Comparison of ENCODE assay signal across 1 cellular context in the genomic region with DNA sequence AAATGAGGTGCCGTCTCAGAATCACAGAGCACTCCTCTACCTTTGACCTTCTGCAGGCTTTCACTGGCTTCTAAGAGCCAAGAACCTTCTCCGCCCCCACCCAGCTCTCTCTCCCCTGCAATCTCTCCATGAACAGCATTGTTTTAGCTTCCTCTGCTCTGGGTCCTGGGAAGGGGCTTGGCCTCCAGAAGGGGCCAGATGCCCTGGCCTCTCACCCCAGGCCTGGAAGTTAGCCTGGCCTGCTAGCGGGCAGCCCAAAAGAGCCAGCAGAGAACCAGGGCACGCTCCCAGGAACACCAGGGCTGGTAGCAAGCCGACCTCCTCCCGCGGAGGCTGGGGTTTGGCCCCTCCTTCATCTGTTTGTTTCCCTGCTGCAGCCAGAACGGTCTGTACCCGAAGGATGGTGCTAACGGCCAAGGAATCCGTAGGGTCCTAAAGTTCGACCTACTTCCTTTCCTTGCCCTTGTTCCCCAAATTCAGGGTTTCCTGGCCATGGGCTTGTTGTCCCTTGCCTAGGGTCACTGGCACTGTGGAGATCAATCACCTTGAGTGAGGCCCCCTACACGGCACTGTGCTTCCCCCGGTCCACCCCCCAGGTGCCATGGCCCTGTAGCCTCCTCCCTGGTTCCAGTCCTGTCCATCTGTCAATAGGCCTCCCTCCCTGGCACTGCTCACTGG.
TF ChIP-seq lines count a peak whose summit lies in the region.

No MANE protein-coding gene starts in this region.

TF ChIP-seq in HepG2, 621 proteins besides CTCF, POLR2A, EP300 and RAD21 (continued from another document and continues in another):
- TF ChIP-seq, protein P1, sequence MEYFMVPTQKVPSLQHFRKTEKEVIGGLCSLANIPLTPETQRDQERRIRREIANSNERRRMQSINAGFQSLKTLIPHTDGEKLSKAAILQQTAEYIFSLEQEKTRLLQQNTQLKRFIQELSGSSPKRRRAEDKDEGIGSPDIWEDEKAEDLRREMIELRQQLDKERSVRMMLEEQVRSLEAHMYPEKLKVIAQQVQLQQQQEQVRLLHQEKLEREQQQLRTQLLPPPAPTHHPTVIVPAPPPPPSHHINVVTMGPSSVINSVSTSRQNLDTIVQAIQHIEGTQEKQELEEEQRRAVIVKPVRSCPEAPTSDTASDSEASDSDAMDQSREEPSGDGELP (IDR thresholded peaks at IDR 0.05; ENCODE audit: borderline replicate concordance, low read depth) = 0 out of 2 replicates have a peak, but pooled peaks have one; percentile 12
- TF ChIP-seq IKZF4 (CRISPR knock-in tag; IDR thresholded peaks at IDR 0.05; ENCODE audit: borderline replicate concordance, low read depth, not compliant biosample characterization) (peak; percentile 55), ZNF580 (CRISPR knock-in tag; IDR thresholded peaks at IDR 0.05; ENCODE audit: borderline replicate concordance, low read depth) (peak; percentile 79; the same call in 1 of the 2 replicates), ZNF558 (CRISPR knock-in tag; IDR thresholded peaks at IDR 0.05; ENCODE audit: borderline replicate concordance) (no peak), HNF4G (IDR thresholded peaks at IDR 0.05; ENCODE audit: borderline replicate concordance, low read depth, low read length) (peak; percentile 41; the same call in 1 of the 2 replicates), HNF4G (CRISPR knock-in tag; IDR thresholded peaks at IDR 0.05; ENCODE audit: borderline replicate concordance, low read depth) (no peak), ZNF883 (CRISPR knock-in tag; IDR thresholded peaks at IDR 0.05; ENCODE audit: not compliant biosample characterization) (peak; percentile 56), MIER2 (CRISPR knock-in tag; IDR thresholded peaks at IDR 0.05) (0 out of 2 replicates have a peak, but pooled peaks have one; percentile 38), NCOA2 (CRISPR knock-in tag; IDR thresholded peaks at IDR 0.05) (peak; percentile 21; the same call in 1 of the 2 replicates), RBFOX2 (IDR thresholded peaks at IDR 0.05; ENCODE audit: low read depth, low read length) (peak; percentile 52; the same call in 1 of the 2 replicates), ELF3 (CRISPR knock-in tag; IDR thresholded peaks at IDR 0.05) (peak; percentile 17; the same call in 1 of the 2 replicates), ZKSCAN8 (CRISPR knock-in tag; IDR thresholded peaks at IDR 0.05; ENCODE audit: borderline replicate concordance) (peak; percentile 22; the same call in 1 of the 2 replicates), KLF11 (CRISPR knock-in tag; IDR thresholded peaks at IDR 0.05) (0 out of 2 replicates have a peak, but pooled peaks have one; percentile 58), NR2C2 (CRISPR knock-in tag; IDR thresholded peaks at IDR 0.05; ENCODE audit: borderline replicate concordance) (0 out of 2 replicates have a peak, but pooled peaks have one; percentile 43), ZNF768 (CRISPR knock-in tag; IDR thresholded peaks at IDR 0.05) (peak; percentile 21; the same call in 1 of the 2 replicates), DRAP1 (CRISPR knock-in tag; IDR thresholded peaks at IDR 0.05) (peak; percentile 19; the same call in 1 of the 2 replicates), GZF1 (CRISPR knock-in tag; IDR thresholded peaks at IDR 0.05) (0 out of 2 replicates have a peak, but pooled peaks have one; percentile 43), NR2F6 (IDR thresholded peaks at IDR 0.05) (peak; percentile 40; the same call in 1 of the 2 replicates), NR2F6 (CRISPR knock-in tag; IDR thresholded peaks at IDR 0.05) (peak; percentile 36; the same call in 1 of the 2 replicates), ZNF572 (CRISPR knock-in tag; IDR thresholded peaks at IDR 0.05) (no peak), FOXA1 (IDR thresholded peaks at IDR 0.05) (no peak), FOXA1 (CRISPR knock-in tag; IDR thresholded peaks at IDR 0.05) (0 out of 2 replicates have a peak, but pooled peaks have one; percentile 7), FOXO1 (CRISPR knock-in tag; IDR thresholded peaks at IDR 0.05) (peak; percentile 25; the same call in 1 of the 2 replicates), KMT2B (CRISPR knock-in tag; IDR thresholded peaks at IDR 0.05) (0 out of 2 replicates have a peak, but pooled peaks have one; percentile 35), TBL1XR1 (IDR thresholded peaks at IDR 0.05; ENCODE audit: borderline replicate concordance, low read length, partially characterized antibody) (no peak), MED8 (CRISPR knock-in tag; IDR thresholded peaks at IDR 0.05; ENCODE audit: insufficient replicate concordance) (peak; percentile 11)
- TF ChIP-seq, protein P2, sequence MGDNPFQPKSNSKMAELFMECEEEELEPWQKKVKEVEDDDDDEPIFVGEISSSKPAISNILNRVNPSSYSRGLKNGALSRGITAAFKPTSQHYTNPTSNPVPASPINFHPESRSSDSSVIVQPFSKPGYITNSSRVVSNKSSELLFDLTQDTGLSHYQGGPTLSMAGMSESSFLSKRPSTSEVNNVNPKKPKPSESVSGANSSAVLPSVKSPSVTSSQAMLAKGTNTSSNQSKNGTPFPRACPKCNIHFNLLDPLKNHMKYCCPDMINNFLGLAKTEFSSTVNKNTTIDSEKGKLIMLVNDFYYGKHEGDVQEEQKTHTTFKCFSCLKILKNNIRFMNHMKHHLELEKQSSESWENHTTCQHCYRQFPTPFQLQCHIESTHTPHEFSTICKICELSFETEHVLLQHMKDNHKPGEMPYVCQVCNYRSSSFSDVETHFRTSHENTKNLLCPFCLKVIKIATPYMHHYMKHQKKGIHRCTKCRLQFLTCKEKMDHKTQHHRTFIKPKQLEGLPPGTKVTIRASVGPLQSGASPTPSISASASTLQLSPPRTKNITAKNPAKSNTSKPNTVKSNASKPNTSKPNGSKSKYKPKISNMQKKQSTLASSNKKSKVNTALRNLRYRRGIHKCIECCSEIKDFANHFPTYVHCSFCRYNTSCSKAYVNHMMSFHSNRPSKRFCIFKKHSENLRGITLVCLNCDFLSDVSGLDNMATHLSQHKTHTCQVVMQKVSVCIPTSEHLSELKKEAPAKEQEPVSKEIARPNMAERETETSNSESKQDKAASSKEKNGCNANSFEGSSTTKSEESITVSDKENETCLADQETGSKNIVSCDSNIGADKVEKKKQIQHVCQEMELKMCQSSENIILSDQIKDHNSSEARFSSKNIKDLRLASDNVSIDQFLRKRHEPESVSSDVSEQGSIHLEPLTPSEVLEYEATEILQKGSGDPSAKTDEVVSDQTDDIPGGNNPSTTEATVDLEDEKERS (CRISPR knock-in tag; IDR thresholded peaks at IDR 0.05) = 0 out of 2 replicates have a peak, but pooled peaks have one; percentile 40
- TF ChIP-seq, protein P3, sequence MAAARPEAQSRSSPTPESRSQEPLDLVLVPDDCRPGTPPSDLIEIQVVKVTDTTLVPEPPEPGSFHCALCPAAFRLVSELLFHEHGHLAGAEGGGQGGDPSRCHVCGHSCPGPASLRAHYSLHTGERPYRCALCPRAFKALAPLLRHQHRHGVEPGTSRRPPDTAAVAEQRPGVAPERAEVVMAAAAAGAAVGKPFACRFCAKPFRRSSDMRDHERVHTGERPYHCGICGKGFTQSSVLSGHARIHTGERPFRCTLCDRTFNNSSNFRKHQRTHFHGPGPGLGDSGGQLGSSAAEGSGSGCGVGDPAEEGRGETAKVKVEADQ (CRISPR knock-in tag; IDR thresholded peaks at IDR 0.05; ENCODE audit: borderline replicate concordance) = peak; percentile 70; the same call in 1 of the 2 replicates
- TF ChIP-seq, protein P4, sequence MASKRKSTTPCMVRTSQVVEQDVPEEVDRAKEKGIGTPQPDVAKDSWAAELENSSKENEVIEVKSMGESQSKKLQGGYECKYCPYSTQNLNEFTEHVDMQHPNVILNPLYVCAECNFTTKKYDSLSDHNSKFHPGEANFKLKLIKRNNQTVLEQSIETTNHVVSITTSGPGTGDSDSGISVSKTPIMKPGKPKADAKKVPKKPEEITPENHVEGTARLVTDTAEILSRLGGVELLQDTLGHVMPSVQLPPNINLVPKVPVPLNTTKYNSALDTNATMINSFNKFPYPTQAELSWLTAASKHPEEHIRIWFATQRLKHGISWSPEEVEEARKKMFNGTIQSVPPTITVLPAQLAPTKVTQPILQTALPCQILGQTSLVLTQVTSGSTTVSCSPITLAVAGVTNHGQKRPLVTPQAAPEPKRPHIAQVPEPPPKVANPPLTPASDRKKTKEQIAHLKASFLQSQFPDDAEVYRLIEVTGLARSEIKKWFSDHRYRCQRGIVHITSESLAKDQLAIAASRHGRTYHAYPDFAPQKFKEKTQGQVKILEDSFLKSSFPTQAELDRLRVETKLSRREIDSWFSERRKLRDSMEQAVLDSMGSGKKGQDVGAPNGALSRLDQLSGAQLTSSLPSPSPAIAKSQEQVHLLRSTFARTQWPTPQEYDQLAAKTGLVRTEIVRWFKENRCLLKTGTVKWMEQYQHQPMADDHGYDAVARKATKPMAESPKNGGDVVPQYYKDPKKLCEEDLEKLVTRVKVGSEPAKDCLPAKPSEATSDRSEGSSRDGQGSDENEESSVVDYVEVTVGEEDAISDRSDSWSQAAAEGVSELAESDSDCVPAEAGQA (IDR thresholded peaks at IDR 0.05; ENCODE audit: low read depth) = no peak
- TF ChIP-seq, protein P4 (CRISPR knock-in tag; IDR thresholded peaks at IDR 0.05; ENCODE audit: borderline replicate concordance) = no peak
- TF ChIP-seq, protein P5, sequence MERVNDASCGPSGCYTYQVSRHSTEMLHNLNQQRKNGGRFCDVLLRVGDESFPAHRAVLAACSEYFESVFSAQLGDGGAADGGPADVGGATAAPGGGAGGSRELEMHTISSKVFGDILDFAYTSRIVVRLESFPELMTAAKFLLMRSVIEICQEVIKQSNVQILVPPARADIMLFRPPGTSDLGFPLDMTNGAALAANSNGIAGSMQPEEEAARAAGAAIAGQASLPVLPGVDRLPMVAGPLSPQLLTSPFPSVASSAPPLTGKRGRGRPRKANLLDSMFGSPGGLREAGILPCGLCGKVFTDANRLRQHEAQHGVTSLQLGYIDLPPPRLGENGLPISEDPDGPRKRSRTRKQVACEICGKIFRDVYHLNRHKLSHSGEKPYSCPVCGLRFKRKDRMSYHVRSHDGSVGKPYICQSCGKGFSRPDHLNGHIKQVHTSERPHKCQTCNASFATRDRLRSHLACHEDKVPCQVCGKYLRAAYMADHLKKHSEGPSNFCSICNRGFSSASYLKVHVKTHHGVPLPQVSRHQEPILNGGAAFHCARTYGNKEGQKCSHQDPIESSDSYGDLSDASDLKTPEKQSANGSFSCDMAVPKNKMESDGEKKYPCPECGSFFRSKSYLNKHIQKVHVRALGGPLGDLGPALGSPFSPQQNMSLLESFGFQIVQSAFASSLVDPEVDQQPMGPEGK (CRISPR knock-in tag; IDR thresholded peaks at IDR 0.05) = peak; percentile 60
- TF ChIP-seq, protein P6, sequence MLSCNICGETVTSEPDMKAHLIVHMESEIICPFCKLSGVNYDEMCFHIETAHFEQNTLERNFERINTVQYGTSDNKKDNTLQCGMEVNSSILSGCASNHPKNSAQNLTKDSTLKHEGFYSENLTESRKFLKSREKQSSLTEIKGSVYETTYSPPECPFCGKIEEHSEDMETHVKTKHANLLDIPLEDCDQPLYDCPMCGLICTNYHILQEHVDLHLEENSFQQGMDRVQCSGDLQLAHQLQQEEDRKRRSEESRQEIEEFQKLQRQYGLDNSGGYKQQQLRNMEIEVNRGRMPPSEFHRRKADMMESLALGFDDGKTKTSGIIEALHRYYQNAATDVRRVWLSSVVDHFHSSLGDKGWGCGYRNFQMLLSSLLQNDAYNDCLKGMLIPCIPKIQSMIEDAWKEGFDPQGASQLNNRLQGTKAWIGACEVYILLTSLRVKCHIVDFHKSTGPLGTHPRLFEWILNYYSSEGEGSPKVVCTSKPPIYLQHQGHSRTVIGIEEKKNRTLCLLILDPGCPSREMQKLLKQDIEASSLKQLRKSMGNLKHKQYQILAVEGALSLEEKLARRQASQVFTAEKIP (CRISPR knock-in tag; IDR thresholded peaks at IDR 0.05; ENCODE audit: borderline replicate concordance) = no peak
- TF ChIP-seq, protein P7, sequence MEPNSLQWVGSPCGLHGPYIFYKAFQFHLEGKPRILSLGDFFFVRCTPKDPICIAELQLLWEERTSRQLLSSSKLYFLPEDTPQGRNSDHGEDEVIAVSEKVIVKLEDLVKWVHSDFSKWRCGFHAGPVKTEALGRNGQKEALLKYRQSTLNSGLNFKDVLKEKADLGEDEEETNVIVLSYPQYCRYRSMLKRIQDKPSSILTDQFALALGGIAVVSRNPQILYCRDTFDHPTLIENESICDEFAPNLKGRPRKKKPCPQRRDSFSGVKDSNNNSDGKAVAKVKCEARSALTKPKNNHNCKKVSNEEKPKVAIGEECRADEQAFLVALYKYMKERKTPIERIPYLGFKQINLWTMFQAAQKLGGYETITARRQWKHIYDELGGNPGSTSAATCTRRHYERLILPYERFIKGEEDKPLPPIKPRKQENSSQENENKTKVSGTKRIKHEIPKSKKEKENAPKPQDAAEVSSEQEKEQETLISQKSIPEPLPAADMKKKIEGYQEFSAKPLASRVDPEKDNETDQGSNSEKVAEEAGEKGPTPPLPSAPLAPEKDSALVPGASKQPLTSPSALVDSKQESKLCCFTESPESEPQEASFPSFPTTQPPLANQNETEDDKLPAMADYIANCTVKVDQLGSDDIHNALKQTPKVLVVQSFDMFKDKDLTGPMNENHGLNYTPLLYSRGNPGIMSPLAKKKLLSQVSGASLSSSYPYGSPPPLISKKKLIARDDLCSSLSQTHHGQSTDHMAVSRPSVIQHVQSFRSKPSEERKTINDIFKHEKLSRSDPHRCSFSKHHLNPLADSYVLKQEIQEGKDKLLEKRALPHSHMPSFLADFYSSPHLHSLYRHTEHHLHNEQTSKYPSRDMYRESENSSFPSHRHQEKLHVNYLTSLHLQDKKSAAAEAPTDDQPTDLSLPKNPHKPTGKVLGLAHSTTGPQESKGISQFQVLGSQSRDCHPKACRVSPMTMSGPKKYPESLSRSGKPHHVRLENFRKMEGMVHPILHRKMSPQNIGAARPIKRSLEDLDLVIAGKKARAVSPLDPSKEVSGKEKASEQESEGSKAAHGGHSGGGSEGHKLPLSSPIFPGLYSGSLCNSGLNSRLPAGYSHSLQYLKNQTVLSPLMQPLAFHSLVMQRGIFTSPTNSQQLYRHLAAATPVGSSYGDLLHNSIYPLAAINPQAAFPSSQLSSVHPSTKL (CRISPR knock-in tag; IDR thresholded peaks at IDR 0.05) = 0 out of 2 replicates have a peak, but pooled peaks have one; percentile 31
